In the genomic region with DNA sequence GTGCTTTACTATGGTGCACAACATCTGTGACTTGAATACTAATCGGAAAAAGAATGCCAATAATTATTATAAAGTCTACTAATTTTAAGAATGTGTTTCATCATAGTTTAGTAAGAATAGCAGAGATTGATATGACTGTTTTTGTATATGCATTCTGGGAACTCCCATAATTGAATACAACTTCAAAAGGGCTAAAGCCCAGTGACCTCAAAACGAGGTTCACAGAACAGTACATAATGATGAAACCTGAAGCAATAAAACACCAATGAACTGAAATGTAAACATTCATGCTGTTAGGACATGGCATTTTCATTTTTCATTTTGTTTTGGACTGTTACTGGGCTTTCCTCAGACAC, we compare ENCODE assay signal across 8 cellular contexts. TPM values are rescaled to one million over a fixed set of nuclear protein-coding genes. Genes with fewer than 3 reads are reported as not detected.
DNase-seq lines count a peak whose midpoint lies in the region; ATAC-seq and TF ChIP-seq lines count a peak whose summit lies in the region.

No MANE protein-coding gene starts in this region.

- H3K9me3 ChIP-seq in Loucy (ENCODE audit: insufficient read depth, low read depth, low read length), result no peaks in the 10 kb centered on the region
- no peaks in the 10 kb centered on the region for H3K9me3 ChIP-seq in mucosa of descending colon

- no peaks in the 10 kb centered on the region for H3K9me2 ChIP-seq in Loucy (replicated peaks; ENCODE audit: low read depth, low read length)

- no peaks in the 10 kb centered on the region for H3K27me3 Mint-ChIP-seq in activated naive CD4-positive, alpha-beta T cell treated with anti-CD3 and anti-CD28 coated beads, Interleukin-2, amount 50 U/mL, for 24 hours
- no peaks in the 10 kb centered on the region for H3K27me3 Mint-ChIP-seq in central memory CD8-positive, alpha-beta T cell

- H3K9me3 Mint-ChIP-seq in activated naive CD4-positive, alpha-beta T cell treated with anti-CD3 and anti-CD28 coated beads, Interleukin-2, amount 50 U/mL, for 24 hours, result no peaks in the 10 kb centered on the region
- H3K9me3 Mint-ChIP-seq in central memory CD8-positive, alpha-beta T cell, result no peaks in the 10 kb centered on the region

- H4K20me1 ChIP-seq in Loucy (ENCODE audit: insufficient read depth, low read length, poor library complexity, severe bottlenecking), result peaks cover 27% of the 10 kb centered on the region

- DNase-seq in activated naive CD4-positive, alpha-beta T cell treated with anti-CD3 and anti-CD28 coated beads, Interleukin-2, amount 50 U/mL, for 16 hours, result no peak
- DNase-seq in central memory CD8-positive, alpha-beta T cell (ENCODE audit: low spot score in 2 of 2), result no peak
- DNase-seq in mucosa of descending colon (peak in 1 of 3 donors; percentile 23), sciatic nerve (ENCODE audit: low spot score) (no peak), Kasumi-1 (lab: John Stamatoyannopoulos, UW) (no peak)

- H3K9ac ChIP-seq in Loucy (ENCODE audit: low read depth, low read length, poor library complexity, severe bottlenecking), result peak overlapping the region; percentile 77

- peak overlapping the region; percentile 94 for H2AFZ ChIP-seq in Loucy (ENCODE audit: low read length)

- no peak for ATAC-seq in central memory CD8-positive, alpha-beta T cell (replicated peaks; ENCODE audit: extremely low read depth, poor library complexity, severe bottlenecking)
- ATAC-seq in mucosa of descending colon (peak; percentile 58), GM21528 (IDR thresholded peaks at IDR 0.05; ENCODE audit: low FRiP score, unreplicated experiment) (no peak), sciatic nerve (no peak)

- H3K4me3 ChIP-seq in Loucy (ENCODE audit: low read length, poor library complexity, severe bottlenecking), result peak overlapping the region; percentile 82
- H3K4me3 ChIP-seq in mucosa of descending colon, result peak overlapping the region; percentile 64

- H3K4me1 Mint-ChIP-seq in activated naive CD4-positive, alpha-beta T cell treated with anti-CD3 and anti-CD28 coated beads, Interleukin-2, amount 50 U/mL, for 24 hours, result peaks cover 17% of the 10 kb centered on the region
- H3K4me1 Mint-ChIP-seq in central memory CD8-positive, alpha-beta T cell, result peaks cover 22% of the 10 kb centered on the region

- intact Hi-C loops in mucosa of descending colon (cut with DNase I, micrococcal nuclease) (no loop called here), sciatic nerve (cut with DNase I) (loop anchor here (5.0 kb wide), 1 partner anchor 1832 kb away; no protein-coding TSS in a partner anchor)

- no peaks in the 10 kb centered on the region for H3K36me3 Mint-ChIP-seq in activated naive CD4-positive, alpha-beta T cell treated with anti-CD3 and anti-CD28 coated beads, Interleukin-2, amount 50 U/mL, for 24 hours
- H3K36me3 Mint-ChIP-seq in central memory CD8-positive, alpha-beta T cell (ENCODE audit: insufficient read depth), result peaks cover 17% of the 10 kb centered on the region

- peak overlapping the region; percentile 97 for H3K4me2 ChIP-seq in Loucy (ENCODE audit: low read depth, low read length, poor library complexity, severe bottlenecking)

- H3K36me3 ChIP-seq in Loucy (ENCODE audit: insufficient read depth, low read length) (no peaks in the 10 kb centered on the region), mucosa of descending colon (ENCODE audit: low read depth) (no peaks in the 10 kb centered on the region)

- H3K4me1 ChIP-seq in Loucy (ENCODE audit: insufficient read depth, low read length, poor library complexity, severe bottlenecking), result peaks cover 29% of the 10 kb centered on the region
- H3K4me1 ChIP-seq in mucosa of descending colon (ENCODE audit: low read depth), result peaks cover 5% of the 10 kb centered on the region

- H3K4me3 Mint-ChIP-seq in activated naive CD4-positive, alpha-beta T cell treated with anti-CD3 and anti-CD28 coated beads, Interleukin-2, amount 50 U/mL, for 24 hours, result peak overlapping the region; percentile 94
- H3K4me3 Mint-ChIP-seq in central memory CD8-positive, alpha-beta T cell, result peak overlapping the region; percentile 87

- no peaks in the 10 kb centered on the region for H3K27me3 ChIP-seq in Loucy (ENCODE audit: insufficient read depth, low read length, poor library complexity, severe bottlenecking)

- no peaks in the 10 kb centered on the region for H3F3A ChIP-seq in Loucy (ENCODE audit: low read depth)

- TF ChIP-seq CTCF in Loucy (conservative IDR thresholded peaks at IDR 0.05; ENCODE audit: low read length) (no peak), mucosa of descending colon (IDR thresholded peaks at IDR 0.05) (no peak)

- H3K27ac Mint-ChIP-seq in activated naive CD4-positive, alpha-beta T cell treated with anti-CD3 and anti-CD28 coated beads, Interleukin-2, amount 50 U/mL, for 24 hours, result peak overlapping the region; percentile 97
- peak overlapping the region; percentile 94 for H3K27ac Mint-ChIP-seq in central memory CD8-positive, alpha-beta T cell (ENCODE audit: low read depth)

- peaks cover 36% of the 10 kb centered on the region for H3K79me2 ChIP-seq in Loucy (ENCODE audit: insufficient read depth, low read length)

RNA-seq across cellular contexts. Expression of gene JMY, which starts 0.7 kb away (rescaled TPM):
- total RNA-seq in mucosa of descending colon (10 to 100 TPM in 1 of 3 donors, 1 to 10 TPM in 2; 6.4 to 55.9 (median 8.8) TPM), sciatic nerve (20.6 TPM)
